26 cellular contexts compared by ENCODE assay signal in the genomic region with DNA sequence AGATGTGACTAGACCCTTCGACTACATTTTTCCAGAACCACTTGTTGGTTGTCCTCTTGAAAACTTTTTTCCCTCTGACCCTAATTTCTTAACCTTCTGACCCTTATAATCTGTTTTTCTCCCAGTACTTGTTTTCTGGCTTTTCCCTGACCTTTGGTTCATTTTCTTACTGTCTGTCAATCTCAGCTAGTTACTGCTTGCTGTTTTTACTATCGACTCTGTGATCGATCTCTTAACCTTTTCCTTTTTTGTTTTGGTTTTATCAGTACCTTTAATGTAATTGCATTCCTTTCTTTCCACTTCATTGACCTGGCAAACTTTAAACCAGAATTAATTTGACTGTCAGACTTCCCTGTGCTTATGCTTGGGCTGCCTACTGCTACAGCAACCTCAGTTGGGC.
"Had no signal": no experiment of that assay in that cellular context is flagged by ENCODE, and none has a peak within 500 bp of the region (broad histone marks: within the 10 kb centered on the region; RNA-seq: fewer than 3 reads in every experiment).

No MANE protein-coding gene starts in this region.

- H3K9me3 ChIP-seq: colonic mucosa, gastrocnemius medialis, lower lobe of right lung, prostate gland, sigmoid colon, thoracic aorta, transverse colon, upper lobe of right lung, uterus had no signal

- H3K27me3 Mint-ChIP-seq: dendritic cell treated with granulocyte-macrophage colony-stimulating factor and Interleukin-4, amounts not matched to agents 40 ng/mL and 50 ng/mL, for 4 days; naive thymus-derived CD8-positive, alpha-beta T cell; stimulated activated naive B cell treated with anti-CD40 and anti-IgM and Interleukin-4, amounts not matched to agents 10 μg/mL and 1 μg/mL and 100 μg/mL, for 72 hours; stimulated activated naive CD8-positive, alpha-beta T cell treated with anti-CD3 and anti-CD28 coated beads, Interleukin-15, Interleukin-2, amounts not matched to agents 100 ng/mL and 50 ng/mL, for 24 hours had no signal

- H3K4me3 Mint-ChIP-seq: dendritic cell treated with granulocyte-macrophage colony-stimulating factor and Interleukin-4, amounts not matched to agents 40 ng/mL and 50 ng/mL, for 4 days; endodermal cell; naive thymus-derived CD8-positive, alpha-beta T cell; neural crest cell; stimulated activated naive B cell treated with anti-CD40 and anti-IgM and Interleukin-4, amounts not matched to agents 10 μg/mL and 1 μg/mL and 100 μg/mL, for 72 hours; stimulated activated naive CD8-positive, alpha-beta T cell treated with anti-CD3 and anti-CD28 coated beads, Interleukin-15, Interleukin-2, amounts not matched to agents 100 ng/mL and 50 ng/mL, for 24 hours had no signal

- H3K36me3 ChIP-seq: colonic mucosa, gastrocnemius medialis, lower lobe of right lung, prostate gland, sigmoid colon, thoracic aorta, transverse colon, upper lobe of right lung, uterus had no signal

- H3K4me1 ChIP-seq: colonic mucosa, parathyroid adenoma, prostate gland, uterus had no signal

- H3K9me3 Mint-ChIP-seq: dendritic cell treated with granulocyte-macrophage colony-stimulating factor and Interleukin-4, amounts not matched to agents 40 ng/mL and 50 ng/mL, for 4 days; endodermal cell; neural crest cell; stimulated activated naive B cell treated with anti-CD40 and anti-IgM and Interleukin-4, amounts not matched to agents 10 μg/mL and 1 μg/mL and 100 μg/mL, for 72 hours; stimulated activated naive CD8-positive, alpha-beta T cell treated with anti-CD3 and anti-CD28 coated beads, Interleukin-15, Interleukin-2, amounts not matched to agents 100 ng/mL and 50 ng/mL, for 24 hours had no signal

- ATAC-seq: esophagus mucosa; gastrocnemius medialis; left cardiac atrium; lower lobe of right lung; naive thymus-derived CD8-positive, alpha-beta T cell; stimulated activated naive B cell treated with anti-CD40 and anti-IgM and Interleukin-4, amounts not matched to agents 10 μg/mL and 1 μg/mL and 100 μg/mL, for 72 hours; upper lobe of right lung had no signal

- H3K27ac Mint-ChIP-seq: dendritic cell treated with granulocyte-macrophage colony-stimulating factor and Interleukin-4, amounts not matched to agents 40 ng/mL and 50 ng/mL, for 4 days; endodermal cell; naive thymus-derived CD8-positive, alpha-beta T cell; stimulated activated naive B cell treated with anti-CD40 and anti-IgM and Interleukin-4, amounts not matched to agents 10 μg/mL and 1 μg/mL and 100 μg/mL, for 72 hours; stimulated activated naive CD8-positive, alpha-beta T cell treated with anti-CD3 and anti-CD28 coated beads, Interleukin-15, Interleukin-2, amounts not matched to agents 100 ng/mL and 50 ng/mL, for 24 hours had no signal

- H3K27ac ChIP-seq: colonic mucosa, epithelial cell of prostate, gastrocnemius medialis, lower lobe of right lung, parathyroid adenoma, prostate gland, sigmoid colon, thoracic aorta, transverse colon, upper lobe of right lung, uterus had no signal

- H3K27me3 ChIP-seq: colonic mucosa, gastrocnemius medialis, sigmoid colon, transverse colon, upper lobe of right lung, uterus had no signal

- DNase-seq: colonic mucosa; effector CD8-positive, alpha-beta T cell; endodermal cell; foreskin fibroblast; gastrocnemius medialis; head of caudate nucleus; kidney; left cardiac atrium; left ventricle myocardium superior; lower lobe of right lung; naive thymus-derived CD8-positive, alpha-beta T cell; right cardiac atrium; sigmoid colon; stimulated activated CD4-positive, alpha-beta T cell treated with anti-CD3 and anti-CD28 coated beads, Interleukin-2, amount 100 ng/mL, for 48 hours; stimulated activated naive B cell treated with anti-CD40 and anti-IgM and Interleukin-4, amounts not matched to agents 10 μg/mL and 1 μg/mL and 100 μg/mL, for 72 hours; transverse colon; upper lobe of right lung; uterus had no signal

- H3K4me3 ChIP-seq: colonic mucosa, gastrocnemius medialis, lower lobe of right lung, prostate gland, sigmoid colon, thoracic aorta, transverse colon, upper lobe of right lung, uterus had no signal
